Comparison of ENCODE assay signal across 8 cellular contexts in the genomic region with DNA sequence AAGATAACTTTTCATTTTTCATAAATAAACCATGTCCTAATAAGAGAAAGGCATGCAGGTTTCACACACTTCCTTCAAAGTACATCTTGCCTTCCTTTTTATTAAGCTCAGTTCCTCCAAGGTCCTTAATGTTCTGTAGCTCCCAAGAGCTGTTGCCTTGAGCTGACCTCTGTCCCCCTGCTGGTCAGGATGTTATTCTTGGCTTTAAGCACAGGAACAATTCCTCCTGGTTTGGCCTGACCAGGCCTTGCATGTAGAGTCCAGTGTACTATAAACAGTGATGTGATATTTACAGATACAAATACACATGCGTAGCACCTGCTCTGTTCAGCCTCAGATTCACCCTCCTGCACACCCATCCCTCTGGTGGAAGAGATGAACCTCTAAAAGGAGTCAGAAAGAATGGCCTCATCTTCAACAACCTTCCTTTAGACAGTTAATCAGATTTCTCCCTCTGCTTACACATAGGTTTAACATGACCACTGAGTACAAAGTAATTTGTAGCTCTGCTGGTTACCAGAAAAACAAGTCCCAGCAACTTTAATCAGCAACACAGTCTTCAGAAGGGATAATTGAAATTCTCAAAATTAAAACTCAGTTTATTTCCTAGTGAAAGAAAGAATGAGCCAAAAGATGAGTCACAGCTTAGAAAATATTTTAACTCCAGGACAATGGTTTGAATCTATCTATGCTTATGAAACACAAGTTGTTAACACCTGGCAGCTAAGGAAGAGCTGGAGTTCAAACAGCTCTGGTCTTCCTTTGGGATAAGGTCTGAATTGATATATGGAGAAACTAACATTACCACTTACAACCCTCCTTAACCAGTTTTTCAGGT. TPM values are rescaled to one million over a fixed set of nuclear protein-coding genes. Genes with fewer than 3 reads are reported as not detected.
DNase-seq lines count a peak whose midpoint lies in the region; ATAC-seq and TF ChIP-seq lines count a peak whose summit lies in the region.

No MANE protein-coding gene starts in this region.

- H3K27me3 ChIP-seq in lung (ENCODE audit: control insufficient read depth, insufficient read depth) (no peaks in the 10 kb centered on the region), aorta (ENCODE audit: control insufficient read depth in 1 of 2, insufficient read depth in 2 of 2, low read length in 1 of 2) (no peaks in the 10 kb centered on the region)

- ATAC-seq in lung (ENCODE audit: insufficient read depth, low FRiP score), result peak; percentile 58
- ATAC-seq in aorta (ENCODE audit: low FRiP score), result peak; percentile 91
- ATAC-seq in GM18867 (IDR thresholded peaks at IDR 0.05; ENCODE audit: unreplicated experiment), result no peak

- H3K36me3 ChIP-seq in lung (ENCODE audit: control insufficient read depth in 2 of 2, insufficient read depth in 2 of 2, low read length in 2 of 2) (no peaks in the 10 kb centered on the region), aorta (ENCODE audit: control insufficient read depth in 1 of 2, insufficient read depth in 2 of 2, low read length in 1 of 2) (no peaks in the 10 kb centered on the region)

- H3K4me3 ChIP-seq in lung, result no peak overlapping the region
- no peak overlapping the region for H3K4me3 ChIP-seq in aorta (ENCODE audit: low read length in 2 of 2)

- no peaks in the 10 kb centered on the region for H3K9me3 Mint-ChIP-seq in activated naive CD8-positive, alpha-beta T cell treated with anti-CD3 and anti-CD28 coated beads for 36 hours

- H3K9me3 ChIP-seq in lung (ENCODE audit: control insufficient read depth in 2 of 2, insufficient read depth in 1 of 2, low read length in 1 of 2) (no peaks in the 10 kb centered on the region), aorta (ENCODE audit: control insufficient read depth, low read length) (no peaks in the 10 kb centered on the region)

- H3K4me1 ChIP-seq in lung (ENCODE audit: control insufficient read depth in 2 of 2, insufficient read depth in 2 of 2, low read length in 2 of 2) (peaks cover 3 to 12% of the 10 kb centered on the region in 2 donors), aorta (ENCODE audit: control insufficient read depth in 1 of 2, insufficient read depth in 2 of 2, low read length in 2 of 2) (no peaks in the 10 kb centered on the region)

- peak; percentile 12 for TF ChIP-seq CTCF in lung (IDR thresholded peaks at IDR 0.05; ENCODE audit: control extremely low read depth, extremely low read depth)

- DNase-seq in GM03348 (ENCODE audit: low spot score) (peak; percentile 24), NCI-H774 (lab: John Stamatoyannopoulos, UW) (peak; percentile 30), dermis microvascular lymphatic vessel endothelial cell (ENCODE audit: low read depth in 2 of 2) (peak; percentile 75 to 88), lung (ENCODE audit: low spot score) (peak; percentile 36), aorta (peak in 1 of 2 donors; percentile 59)
- no peak for DNase-seq in stimulated activated naive CD4-positive, alpha-beta T cell (lab: John Stamatoyannopoulos, UW)
- no peak for DNase-seq in activated naive CD8-positive, alpha-beta T cell treated with anti-CD3 and anti-CD28 coated beads for 36 hours

- no peak overlapping the region for H3K27ac Mint-ChIP-seq in activated naive CD8-positive, alpha-beta T cell treated with anti-CD3 and anti-CD28 coated beads for 36 hours

- peak overlapping the region in 1 of 2 donors; percentile 40 for H3K27ac ChIP-seq in lung (ENCODE audit: low read depth in 1 of 2, low read length in 1 of 2)
- H3K27ac ChIP-seq in aorta (ENCODE audit: low read depth in 1 of 2, low read length in 2 of 2), result peak overlapping the region in 1 of 2 donors; percentile 85

- peaks cover 1% of the 10 kb centered on the region for H3K36me3 Mint-ChIP-seq in activated naive CD8-positive, alpha-beta T cell treated with anti-CD3 and anti-CD28 coated beads for 36 hours

- H3K4me3 Mint-ChIP-seq in activated naive CD8-positive, alpha-beta T cell treated with anti-CD3 and anti-CD28 coated beads for 36 hours, result no peak overlapping the region

- H3K27me3 Mint-ChIP-seq in activated naive CD8-positive, alpha-beta T cell treated with anti-CD3 and anti-CD28 coated beads for 36 hours, result no peaks in the 10 kb centered on the region

- H3K4me1 Mint-ChIP-seq in activated naive CD8-positive, alpha-beta T cell treated with anti-CD3 and anti-CD28 coated beads for 36 hours, result peaks cover 14% of the 10 kb centered on the region

- WGBS in lung, 2 donors, result 58 to 68% methylated on average over 1 of the region's 1 CpG
- 0 to 8% methylated on average over 1 of the region's 1 CpG for WGBS in aorta, 2 donors

- intact Hi-C loops in aorta (cut with DNase I), result no loop called here

RNA-seq across cellular contexts. Expression of a gene that starts 46.5 kb away (rescaled TPM):
- total RNA-seq in dermis microvascular lymphatic vessel endothelial cell, result 16.8 and 19.3 TPM in 2 replicates
- total RNA-seq in lung, result 10 to 100 TPM; 24.1 to 32.4 TPM
- 10 to 100 TPM in 1 of 2 donors, 1 to 10 TPM in 1; 7.1 to 15.6 TPM for polyA plus RNA-seq in lung
- total RNA-seq in aorta, result 10 to 100 TPM; 25.0 to 37.9 TPM
- 10 to 100 TPM in 1 of 2 donors, 1 to 10 TPM in 1; 9.8 to 17.1 TPM for polyA plus RNA-seq in aorta
- total RNA-seq in activated naive CD8-positive, alpha-beta T cell treated with anti-CD3 and anti-CD28 coated beads for 36 hours, result 10 to 100 TPM; 12.1 to 13.2 TPM

Comparison
In these comparisons a context has a peak if more than half of its experiments do, and no peak if none do; other contexts are left out.
1. DNase-seq: peak in GM03348 (single experiment), NCI-H774 (single experiment), dermis microvascular lymphatic vessel endothelial cell (2 of 2) and lung (single experiment); none in stimulated activated naive CD4-positive, alpha-beta T cell (0 of 6) and activated naive CD8-positive, alpha-beta T cell treated with anti-CD3 and anti-CD28 coated beads for 36 hours (single experiment).